In genomic region chr3:44420676-44421075, GRCh38 we compare ENCODE assay signal across 17 cellular contexts. TPM values are rescaled to one million over a fixed set of nuclear protein-coding genes. Genes with fewer than 3 reads are reported as not detected.
DNase-seq lines count a peak whose midpoint lies in the region; ATAC-seq, FAIRE-seq and TF ChIP-seq lines count a peak whose summit lies in the region.
"Had no signal": no experiment of that assay in that cellular context is flagged by ENCODE, and none has a peak within 500 bp of the region (broad histone marks: within the 10 kb centered on the region; RNA-seq: fewer than 3 reads in every experiment).

No MANE protein-coding gene starts in this region.

- H3K27ac ChIP-seq in HepG2 (ENCODE audit: extremely low read length, insufficient read depth, low read length): no peak overlapping the region
- H3K27ac ChIP-seq in right lobe of liver: no peak overlapping the region
- no peak overlapping the region for H3K27ac ChIP-seq in H1 (ENCODE audit: low read depth, low read length)
- no peak overlapping the region for H3K27ac ChIP-seq in testis
- H3K27ac ChIP-seq: BLaER1 treated with 17β-estradiol and CSF1 and Interleukin-3, amounts not matched to agents 10 nM and 100 nM had no signal

- no peak overlapping the region for H3K9ac ChIP-seq in HepG2 (ENCODE audit: insufficient read depth, low read depth, low read length)
- H3K9ac ChIP-seq in H1 (replicated peaks in 1 of 4; ENCODE audit: extremely low read depth in 1 of 4, low read depth in 3 of 4, low read length in 3 of 4): no peak overlapping the region
- H3K9ac ChIP-seq: BLaER1 treated with 17β-estradiol and CSF1 and Interleukin-3, amounts not matched to agents 10 nM and 100 nM had no signal

- H4K20me1 ChIP-seq in HepG2 (ENCODE audit: insufficient read depth, low read length): no peaks in the 10 kb centered on the region
- no peaks in the 10 kb centered on the region for H4K20me1 ChIP-seq in H1 (replicated peaks in 1 of 2; ENCODE audit: control insufficient read depth in 1 of 2, insufficient read depth in 2 of 2, low read length in 2 of 2)

- WGBS in HepG2 (ENCODE audit: low lambda C conversion rate): 60% methylated on average over 1 of the region's 1 CpG
- WGBS in right lobe of liver (ENCODE audit: insufficient coverage, low coverage, low lambda C conversion rate, missing lambda C conversion rate): 100% methylated on average over 1 of the region's 1 CpG
- 83% methylated on average over 1 of the region's 1 CpG; no CpG with 5 or more reads in 1 of the 2 experiments for WGBS in H1 (ENCODE audit: extremely low coverage in 1 of 2, insufficient coverage in 1 of 2, insufficient read length in 1 of 2, insufficient replicate concordance in 2 of 2, low coverage in 1 of 2, low lambda C conversion rate in 2 of 2, missing lambda C conversion rate in 1 of 2), 2 experiments
- 75 to 79% methylated on average over 1 of the region's 1 CpG for WGBS in testis, 2 donors

- no peaks in the 10 kb centered on the region for H3K79me2 ChIP-seq in HepG2 (ENCODE audit: insufficient read depth, low read length)
- no peaks in the 10 kb centered on the region for H3K79me2 ChIP-seq in H1 (ENCODE audit: control insufficient read depth in 1 of 2, insufficient read depth in 2 of 2, low read length in 2 of 2)

- H2BK5ac ChIP-seq in H1 (ENCODE audit: low read depth, low read length): no peak overlapping the region

- BruUV-seq in HepG2 (replicated peaks; lab: Mats Ljungman, UMichigan): no TSS peak

- H3K18ac ChIP-seq in H1 (ENCODE audit: extremely low read depth, low read length): no peak overlapping the region

- H2AK5ac ChIP-seq in H1 (ENCODE audit: low read depth, low read length): 0 out of 2 replicates have a peak overlapping the region, but pooled peaks have one; percentile 39

- H2BK20ac ChIP-seq in H1 (ENCODE audit: low read length): no peak overlapping the region

- TF ChIP-seq POLR2A in HepG2 (IDR thresholded peaks at IDR 0.05; ENCODE audit: insufficient read depth in 1 of 2, low read depth in 2 of 2, low read length in 2 of 2) (no peak), right lobe of liver (IDR thresholded peaks at IDR 0.05) (no peak), H1 (IDR thresholded peaks at IDR 0.05; ENCODE audit: control extremely low read depth in 1 of 2, low read depth in 2 of 2, low read length in 2 of 2) (no peak), testis (IDR thresholded peaks at IDR 0.05) (no peak)

- CTCF ChIA-PET in HepG2 (lab: Yijun Ruan, JAX; ENCODE audit: low intra/inter-chr PET ratio, low total read pairs) (no interaction called here), H1 (lab: Charles Lee; ENCODE audit: partially characterized antibody) (interaction anchor here (0.5 to 3.1 kb wide), 4 partner anchors 9 to 224 kb away, joined by 3 to 10 read pairs (median 6); no protein-coding TSS in a partner anchor)

- H2BK15ac ChIP-seq in H1 (ENCODE audit: low read length): no peak overlapping the region

- H3K23ac ChIP-seq in H1 (ENCODE audit: insufficient read length): no peak overlapping the region

- H2AFZ ChIP-seq in HepG2 (ENCODE audit: low read length) (no peak overlapping the region), H1 (ENCODE audit: low read length) (no peak overlapping the region)
- H2AFZ ChIP-seq: GM23338 had no signal

- H3K27me3 ChIP-seq in HepG2 (ENCODE audit: control insufficient read depth in 1 of 2, insufficient read depth in 2 of 2, low read length in 2 of 2) (peaks cover 0 to 5% of the 10 kb centered on the region in 2 experiments; a peak in 2 of 5 replicates), right lobe of liver (no peaks in the 10 kb centered on the region), H1 (replicated peaks in 1 of 4; ENCODE audit: control insufficient read depth in 3 of 4, extremely low read depth in 1 of 4, insufficient read depth in 3 of 4, low read length in 3 of 4) (no peaks in the 10 kb centered on the region; a peak in 1 of 7 replicates), testis (no peaks in the 10 kb centered on the region)
- H3K27me3 ChIP-seq: BLaER1 treated with 17β-estradiol and CSF1 and Interleukin-3, amounts not matched to agents 10 nM and 100 nM had no signal

- H4K5ac ChIP-seq in H1 (ENCODE audit: insufficient read length, low read depth, low read length): no peak overlapping the region

- H3K9me3 ChIP-seq in HepG2 (ENCODE audit: low read length) (no peaks in the 10 kb centered on the region), right lobe of liver (no peaks in the 10 kb centered on the region), H1 (ENCODE audit: insufficient read depth in 2 of 2, low read depth in 1 of 2, low read length in 1 of 2) (no peaks in the 10 kb centered on the region), testis (no peaks in the 10 kb centered on the region)

- TF ChIP-seq EP300 in HepG2 (IDR thresholded peaks at IDR 0.05; ENCODE audit: low read depth in 2 of 2, low read length in 2 of 2) (no peak), HepG2 (CRISPR knock-in tag; IDR thresholded peaks at IDR 0.05; ENCODE audit: borderline replicate concordance) (no peak), H1 (IDR thresholded peaks at IDR 0.05; ENCODE audit: borderline replicate concordance in 1 of 2, low read depth in 2 of 2, low read length in 2 of 2) (no peak)

- no peaks in the 10 kb centered on the region for H3K23me2 ChIP-seq in H1 (ENCODE audit: low read depth, low read length)

- no peak overlapping the region for H3K56ac ChIP-seq in H1 (replicated peaks; ENCODE audit: insufficient read length, low read depth, low read length)

- in situ Hi-C loops in HepG2 (cut with HindIII; ENCODE audit: extremely low pct_ligation_motif_present, low pct_unique_long_range_greater_than_20kb): no loop called here

- TF ChIP-seq RAD21 in HepG2 (CRISPR knock-in tag; IDR thresholded peaks at IDR 0.05) (no peak), H1 (IDR thresholded peaks at IDR 0.05 in 1 of 2, conservative IDR thresholded peaks at IDR 0.05 in 1 of 2; ENCODE audit: low read depth in 2 of 2, low read length in 2 of 2) (no peak)

- no peaks in the 10 kb centered on the region for H3K79me1 ChIP-seq in H1 (ENCODE audit: low read depth, low read length)

- H3K4me2 ChIP-seq in HepG2 (ENCODE audit: low read depth, low read length): peak overlapping the region; percentile 58; the same call in 1 of the 2 replicates
- H3K4me2 ChIP-seq in H1 (ENCODE audit: insufficient read depth in 1 of 2, low read depth in 2 of 2, low read length in 2 of 2): no peak overlapping the region
- H3K4me2 ChIP-seq: BLaER1 treated with 17β-estradiol and CSF1 and Interleukin-3, amounts not matched to agents 10 nM and 100 nM; GM23338 had no signal

- H3K4me1 ChIP-seq in HepG2 (ENCODE audit: insufficient read depth, low read length) (peaks cover 30% of the 10 kb centered on the region), right lobe of liver (peaks cover 0 to 4% (median 0%) of the 10 kb centered on the region in 4 donors), H1 (replicated peaks in 1 of 4; ENCODE audit: control insufficient read depth in 3 of 4, insufficient read depth in 4 of 4, low read length in 3 of 4) (no peaks in the 10 kb centered on the region), testis (no peaks in the 10 kb centered on the region)
- H3K4me1 ChIP-seq: BLaER1 treated with 17β-estradiol and CSF1 and Interleukin-3, amounts not matched to agents 10 nM and 100 nM had no signal

- H4K8ac ChIP-seq in H1 (ENCODE audit: extremely low read depth, insufficient read depth, low read length): peak overlapping the region; percentile 42; the same call in 1 of the 2 replicates

- no peak overlapping the region for H4K91ac ChIP-seq in H1 (replicated peaks; ENCODE audit: insufficient read length, low read length)

- no peak overlapping the region for H2BK12ac ChIP-seq in H1 (ENCODE audit: low read depth, low read length)

- intact Hi-C loops in HepG2 (cut with micrococcal nuclease; ENCODE audit: unreplicated experiment): no loop called here
- intact Hi-C loops in right lobe of liver (cut with DNase I): no loop called here
- intact Hi-C loops in testis (cut with DNase I; ENCODE audit: low total_unique reads): no loop called here

- H3K4me3 ChIP-seq in HepG2 (replicated peaks in 1 of 3; ENCODE audit: insufficient read depth in 1 of 3, low read depth in 2 of 3, low read length in 3 of 3): no peak overlapping the region
- no peak overlapping the region for H3K4me3 ChIP-seq in right lobe of liver
- H3K4me3 ChIP-seq in H1 (ENCODE audit: extremely low read depth in 1 of 4, insufficient read depth in 2 of 4, low read depth in 3 of 4, low read length in 4 of 4): no peak overlapping the region
- no peak overlapping the region for H3K4me3 ChIP-seq in testis
- H3K4me3 ChIP-seq: BLaER1 treated with 17β-estradiol and CSF1 and Interleukin-3, amounts not matched to agents 10 nM and 100 nM; GM12878; GM23338 had no signal

- DNase-seq in HepG2 (ENCODE audit: low spot score): no peak
- DNase-seq in right lobe of liver: no peak
- DNase-seq in H1 (ENCODE audit: low read depth in 1 of 2, low spot score in 2 of 2): no peak
- DNase-seq in testis: peak; percentile 2
- DNase-seq in NCI-H2171 treated with DMSO at 0.1 percent for 48 hours (lab: John Stamatoyannopoulos, UW): no peak
- DNase-seq: Calu3, DMS79 treated with DMSO at 0.1 percent for 48 hours, H7, HFFc6 had no signal

- H3K36me3 ChIP-seq in HepG2 (replicated peaks in 1 of 2; ENCODE audit: control insufficient read depth in 1 of 2, insufficient read depth in 2 of 2, low read length in 2 of 2) (no peaks in the 10 kb centered on the region), right lobe of liver (no peaks in the 10 kb centered on the region), H1 (ENCODE audit: control insufficient read depth in 2 of 4, insufficient read depth in 4 of 4, low read length in 3 of 4) (no peaks in the 10 kb centered on the region), testis (ENCODE audit: low read depth, missing control alignments) (no peaks in the 10 kb centered on the region)
- H3K36me3 ChIP-seq: BLaER1 treated with 17β-estradiol and CSF1 and Interleukin-3, amounts not matched to agents 10 nM and 100 nM had no signal

- POLR2A ChIA-PET in HepG2 (lab: Yijun Ruan, JAX): interaction anchor here (1.0 to 1.8 kb wide), 2 partner anchors 18 to 82 kb away, joined by 3 to 8 read pairs; partner anchors contain the start of gene TCAIM
- POLR2A ChIA-PET in H1 (lab: Charles Lee; ENCODE audit: partially characterized antibody): no interaction called here

- ATAC-seq in HepG2: no peak; the same call in 2 of the 3 replicates
- ATAC-seq in right lobe of liver: no peak
- no peak for ATAC-seq in GM19328 (IDR thresholded peaks at IDR 0.05; ENCODE audit: unreplicated experiment)
- ATAC-seq: CD8-positive, alpha-beta T cell; GM12878; GM23338; HCT116 had no signal

- no peak for TF ChIP-seq CTCF in HepG2 (CRISPR knock-in tag; IDR thresholded peaks at IDR 0.05)
- no peak for TF ChIP-seq CTCF in right lobe of liver (IDR thresholded peaks at IDR 0.05)
- TF ChIP-seq CTCF in H1 (IDR thresholded peaks at IDR 0.05; ENCODE audit: control extremely low read depth in 1 of 3, insufficient read depth in 1 of 3, low read depth in 1 of 3, low read length in 3 of 3): no peak
- TF ChIP-seq CTCF in testis (IDR thresholded peaks at IDR 0.05): no peak

- no peak overlapping the region for H3K4ac ChIP-seq in H1 (replicated peaks; ENCODE audit: insufficient read length, low read depth, low read length)

- no peak overlapping the region for H3K14ac ChIP-seq in H1 (ENCODE audit: insufficient read length)

- no peak overlapping the region for H2BK120ac ChIP-seq in H1 (replicated peaks; ENCODE audit: low read depth, low read length)

- FAIRE-seq in HepG2 (lab: Jason Lieb, UNC): no peak
- no peak for FAIRE-seq in H1 (lab: Jason Lieb, UNC)
- FAIRE-seq: GM12878, GM19239, HTR-8/SVneo had no signal

RNA-seq across cellular contexts. Expression of gene ZNF445, which starts 56.8 kb away (rescaled TPM):
- total RNA-seq in HepG2 (2016; rRNA removed; fragmentation: Illumina TruSeq; extraction: Trizol): 10.3 and 11.8 TPM in 2 replicates
- 4.8 and 8.2 TPM in 2 replicates for total RNA-seq in HepG2 (2016; cell fraction: cytosol; rRNA removed; fragmentation: Illumina TruSeq; extraction: Trizol; ENCODE audit: low read depth)
- 10.6 and 11.9 TPM in 2 replicates for total RNA-seq in HepG2 (2016; cell fraction: insoluble cytoplasmic fraction; rRNA removed; fragmentation: Illumina TruSeq; extraction: Trizol)
- 3.9 and 4.0 TPM in 2 replicates for total RNA-seq in HepG2 (2016; cell fraction: membrane; rRNA removed; fragmentation: Illumina TruSeq; extraction: Trizol)
- total RNA-seq in HepG2 (2016; cell fraction: nucleus; rRNA removed; fragmentation: Illumina TruSeq; extraction: Trizol): 12.8 and 14.4 TPM in 2 replicates
- 4.4 and 5.3 TPM in 2 replicates for polyA plus RNA-seq in HepG2 (2011; rRNA removed)
- 1.9 and 2.2 TPM in 2 replicates for polyA plus RNA-seq in HepG2 (2011; cell fraction: cytosol; rRNA removed)
- polyA plus RNA-seq in HepG2 (2011; cell fraction: nucleus; rRNA removed): 10.1 and 12.2 TPM in 2 replicates
- polyA plus RNA-seq in HepG2 (2012): 4.4 and 5.3 TPM in 2 replicates
- 0.20 TPM in 2 replicates for polyA plus RNA-seq in HepG2 (2016; cell fraction: cytosol; fragmentation: Illumina TruSeq; extraction: Trizol; ENCODE audit: low read depth)
- 4.7 TPM in 2 replicates for polyA plus RNA-seq in HepG2 (2016; cell fraction: insoluble cytoplasmic fraction; fragmentation: Illumina TruSeq; extraction: Trizol; ENCODE audit: low read depth)
- 0.71 and 0.95 TPM in 2 replicates for polyA plus RNA-seq in HepG2 (2016; cell fraction: membrane; fragmentation: Illumina TruSeq; extraction: Trizol; ENCODE audit: low read depth)
- 22.5 and 25.6 TPM in 2 replicates for polyA plus RNA-seq in HepG2 (2016; cell fraction: nucleus; fragmentation: Illumina TruSeq; extraction: Trizol; ENCODE audit: insufficient read depth, low read depth)
- 12.7 and 16.2 TPM in 2 replicates for polyA minus RNA-seq in HepG2 (2011; rRNA and poly(A)+ RNA removed; ENCODE audit: low replicate concordance)
- 5.2 and 5.8 TPM in 2 replicates for polyA minus RNA-seq in HepG2 (2011; cell fraction: cytosol; rRNA and poly(A)+ RNA removed)
- 19.8 and 20.3 TPM in 2 replicates for polyA minus RNA-seq in HepG2 (2011; cell fraction: nucleus; rRNA and poly(A)+ RNA removed)
- total RNA-seq in right lobe of liver: 10 to 100 TPM in 1 of 6 experiments, 1 to 10 TPM in 5; 3.2 to 10.1 (median 8.9) TPM
- 25.4 and 26.3 TPM in 2 replicates for total RNA-seq in H1 (2021; fragmentation: NEBNext Ultra II Directional; extraction: Animal tissue kit (Norgen Biotek cat#: 25700))
- 3.3 and 3.8 TPM in 2 replicates for polyA plus RNA-seq in H1 (2011; rRNA removed)
- 4.4 TPM for polyA plus RNA-seq in H1 (2011; cell fraction: cytosol; rRNA removed)
- polyA plus RNA-seq in H1 (2011; cell fraction: nucleus; rRNA removed): 10.3 TPM
- 7.7 to 9.7 TPM (median 8.7 TPM) in 4 replicates for polyA plus RNA-seq in H1 (2012, experiment 1 of 2)
- polyA plus RNA-seq in H1 (2012, experiment 2 of 2): 0.76 TPM
- polyA plus RNA-seq in H1 (2013, experiment 1 of 2): 7.0 TPM
- polyA plus RNA-seq in H1 (2013, experiment 2 of 2): 5.9 TPM
- polyA minus RNA-seq in H1 (2011; rRNA and poly(A)+ RNA removed): 20.1 and 20.5 TPM in 2 replicates
- polyA minus RNA-seq in H1 (2011; cell fraction: cytosol; rRNA and poly(A)+ RNA removed): 7.9 TPM
- 13.7 TPM for polyA minus RNA-seq in H1 (2011; cell fraction: nucleus; rRNA and poly(A)+ RNA removed)
- total RNA-seq in testis: 10 to 100 TPM; 15.0 to 15.8 TPM
- 8.5 TPM for polyA plus RNA-seq in testis (ENCODE audit: insufficient read depth, low read depth, low replicate concordance)
